ENCODE assay signal across 10 cellular contexts in genomic region chr14:40463886-40464285, GRCh38.
"Had no signal": no experiment of that assay in that cellular context is flagged by ENCODE, and none has a peak within 500 bp of the region (broad histone marks: within the 10 kb centered on the region; RNA-seq: fewer than 3 reads in every experiment).

No MANE protein-coding gene starts in this region.

- H3K27ac Mint-ChIP-seq: H9, HFFc6 had no signal

- H3K36me3 ChIP-seq: HAP-1 had no signal

- FAIRE-seq: H1, H54 had no signal

- H3K4me1 ChIP-seq: HAP-1 had no signal

- H3K9me3 ChIP-seq: HAP-1 had no signal

- H3K9ac ChIP-seq: GM23248 had no signal

- DNase-seq: GM23248, GOT3, H7, H9, HCEC 1CT, HFFc6 had no signal

- H3K27ac ChIP-seq: GM23248 had no signal

- H2AFZ ChIP-seq: GM23248 had no signal

- H3K4me3 Mint-ChIP-seq: H9, HFFc6 had no signal

- ATAC-seq: HCT116 had no signal

- H3K4me3 ChIP-seq: GM23248, HAP-1 had no signal
